ENCODE assay signal across 1 cellular context in the genomic region with DNA sequence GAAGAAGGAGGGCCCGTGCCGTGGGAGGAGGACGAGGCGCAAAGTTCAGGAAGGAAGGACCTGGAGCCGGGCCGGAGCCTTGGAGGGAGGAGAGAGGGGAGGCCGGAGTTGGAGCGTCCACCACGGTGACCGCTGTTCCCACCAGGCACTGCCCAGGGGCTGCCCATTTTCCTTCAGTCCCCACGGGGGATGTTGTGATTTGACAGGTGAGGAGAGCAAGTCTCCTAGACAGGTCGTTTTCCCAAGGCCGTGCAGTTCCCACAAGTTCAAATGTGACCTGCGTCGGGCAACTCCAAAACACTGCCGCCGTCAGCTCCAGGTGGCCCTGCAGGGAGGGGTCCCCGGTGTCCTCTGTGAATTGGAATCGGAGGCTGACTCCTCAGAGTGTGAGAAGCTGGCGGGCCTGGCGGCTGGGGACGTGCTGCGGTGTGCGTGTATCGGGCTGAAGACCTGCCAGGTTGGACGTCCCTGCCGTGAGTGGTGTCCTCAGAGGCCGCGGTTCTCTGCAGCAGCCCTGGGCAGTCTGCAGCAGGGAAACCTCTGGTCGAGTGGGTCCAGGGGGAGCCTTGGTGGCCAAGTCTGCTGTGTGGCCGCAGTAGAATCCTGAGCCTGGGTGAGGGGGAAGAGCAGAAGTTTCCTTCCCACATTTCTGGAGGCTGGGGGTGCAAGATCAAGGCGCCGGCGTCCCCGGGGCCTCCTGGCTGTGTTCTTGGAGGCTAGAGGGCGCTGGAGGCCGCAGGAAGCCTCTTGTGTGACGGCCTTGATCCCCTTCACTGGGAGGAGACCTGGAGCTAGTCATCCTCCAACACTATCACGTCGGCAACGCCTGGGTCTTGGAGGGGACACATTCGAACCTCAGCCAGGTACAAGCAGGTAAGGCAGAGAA.
TF ChIP-seq lines count a peak whose summit lies in the region.

No MANE protein-coding gene starts in this region.

TF ChIP-seq in HepG2, 621 proteins besides CTCF, POLR2A, EP300 and RAD21 (continued from another document and continues in another):
- TF ChIP-seq, protein P1, sequence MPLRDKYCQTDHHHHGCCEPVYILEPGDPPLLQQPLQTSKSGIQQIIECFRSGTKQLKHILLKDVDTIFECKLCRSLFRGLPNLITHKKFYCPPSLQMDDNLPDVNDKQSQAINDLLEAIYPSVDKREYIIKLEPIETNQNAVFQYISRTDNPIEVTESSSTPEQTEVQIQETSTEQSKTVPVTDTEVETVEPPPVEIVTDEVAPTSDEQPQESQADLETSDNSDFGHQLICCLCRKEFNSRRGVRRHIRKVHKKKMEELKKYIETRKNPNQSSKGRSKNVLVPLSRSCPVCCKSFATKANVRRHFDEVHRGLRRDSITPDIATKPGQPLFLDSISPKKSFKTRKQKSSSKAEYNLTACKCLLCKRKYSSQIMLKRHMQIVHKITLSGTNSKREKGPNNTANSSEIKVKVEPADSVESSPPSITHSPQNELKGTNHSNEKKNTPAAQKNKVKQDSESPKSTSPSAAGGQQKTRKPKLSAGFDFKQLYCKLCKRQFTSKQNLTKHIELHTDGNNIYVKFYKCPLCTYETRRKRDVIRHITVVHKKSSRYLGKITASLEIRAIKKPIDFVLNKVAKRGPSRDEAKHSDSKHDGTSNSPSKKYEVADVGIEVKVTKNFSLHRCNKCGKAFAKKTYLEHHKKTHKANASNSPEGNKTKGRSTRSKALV (CRISPR knock-in tag; IDR thresholded peaks at IDR 0.05) = no peak
- peak; percentile 78 for TF ChIP-seq ZBTB38 (CRISPR knock-in tag; IDR thresholded peaks at IDR 0.05)
- TF ChIP-seq ZNF7 (CRISPR knock-in tag; IDR thresholded peaks at IDR 0.05) = no peak
- TF ChIP-seq, protein P2, sequence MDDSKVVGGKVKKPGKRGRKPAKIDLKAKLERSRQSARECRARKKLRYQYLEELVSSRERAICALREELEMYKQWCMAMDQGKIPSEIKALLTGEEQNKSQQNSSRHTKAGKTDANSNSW (CRISPR knock-in tag; IDR thresholded peaks at IDR 0.05; ENCODE audit: borderline replicate concordance) = no peak
- no peak for TF ChIP-seq CHD4 (IDR thresholded peaks at IDR 0.05; ENCODE audit: borderline replicate concordance, low read length)
- peak; percentile 44 for TF ChIP-seq FOSL2 (CRISPR knock-in tag; IDR thresholded peaks at IDR 0.05)
- no peak for TF ChIP-seq PHF20 (CRISPR knock-in tag; IDR thresholded peaks at IDR 0.05)
- TF ChIP-seq ZNF614 (CRISPR knock-in tag; IDR thresholded peaks at IDR 0.05; ENCODE audit: borderline replicate concordance) = no peak
- no peak for TF ChIP-seq HNRNPK (IDR thresholded peaks at IDR 0.05; ENCODE audit: low read depth, low read length, poor library complexity, severe bottlenecking)
- 0 out of 2 replicates have a peak, but pooled peaks have one; percentile 35 for TF ChIP-seq IRF2 (CRISPR knock-in tag; IDR thresholded peaks at IDR 0.05)
- no peak for TF ChIP-seq FOXK2 (IDR thresholded peaks at IDR 0.05)
- no peak for TF ChIP-seq ZNF468 (CRISPR knock-in tag; IDR thresholded peaks at IDR 0.05)
- TF ChIP-seq ZNF678 (CRISPR knock-in tag; IDR thresholded peaks at IDR 0.05) = no peak
- TF ChIP-seq ZNF747 (CRISPR knock-in tag; IDR thresholded peaks at IDR 0.05; ENCODE audit: borderline replicate concordance) = no peak
- no peak for TF ChIP-seq NR2C2 (CRISPR knock-in tag; IDR thresholded peaks at IDR 0.05; ENCODE audit: borderline replicate concordance)
- TF ChIP-seq, protein P3, sequence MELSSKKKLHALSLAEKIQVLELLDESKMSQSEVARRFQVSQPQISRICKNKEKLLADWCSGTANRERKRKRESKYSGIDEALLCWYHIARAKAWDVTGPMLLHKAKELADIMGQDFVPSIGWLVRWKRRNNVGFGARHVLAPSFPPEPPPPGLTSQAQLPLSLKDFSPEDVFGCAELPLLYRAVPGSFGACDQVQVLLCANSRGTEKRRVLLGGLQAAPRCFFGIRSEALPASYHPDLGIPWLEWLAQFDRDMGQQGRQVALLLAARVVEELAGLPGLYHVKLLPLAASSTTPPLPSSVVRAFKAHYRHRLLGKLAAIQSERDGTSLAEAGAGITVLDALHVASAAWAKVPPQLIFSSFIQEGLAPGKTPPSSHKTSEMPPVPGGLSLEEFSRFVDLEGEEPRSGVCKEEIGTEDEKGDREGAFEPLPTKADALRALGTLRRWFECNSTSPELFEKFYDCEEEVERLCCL (CRISPR knock-in tag; IDR thresholded peaks at IDR 0.05; ENCODE audit: borderline replicate concordance) = no peak
- TF ChIP-seq SALL2 (CRISPR knock-in tag; IDR thresholded peaks at IDR 0.05) = no peak
- TF ChIP-seq RFXAP (CRISPR knock-in tag; IDR thresholded peaks at IDR 0.05; ENCODE audit: borderline replicate concordance) = no peak
- TF ChIP-seq IKZF4 (CRISPR knock-in tag; IDR thresholded peaks at IDR 0.05; ENCODE audit: borderline replicate concordance, low read depth, not compliant biosample characterization) = no peak
- TF ChIP-seq ZNF432 (CRISPR knock-in tag; IDR thresholded peaks at IDR 0.05; ENCODE audit: borderline replicate concordance) = no peak
- no peak for TF ChIP-seq REL (CRISPR knock-in tag; conservative IDR thresholded peaks at IDR 0.05)
- TF ChIP-seq MAF1 (CRISPR knock-in tag; IDR thresholded peaks at IDR 0.05; ENCODE audit: borderline replicate concordance) = no peak
- TF ChIP-seq, protein P4, sequence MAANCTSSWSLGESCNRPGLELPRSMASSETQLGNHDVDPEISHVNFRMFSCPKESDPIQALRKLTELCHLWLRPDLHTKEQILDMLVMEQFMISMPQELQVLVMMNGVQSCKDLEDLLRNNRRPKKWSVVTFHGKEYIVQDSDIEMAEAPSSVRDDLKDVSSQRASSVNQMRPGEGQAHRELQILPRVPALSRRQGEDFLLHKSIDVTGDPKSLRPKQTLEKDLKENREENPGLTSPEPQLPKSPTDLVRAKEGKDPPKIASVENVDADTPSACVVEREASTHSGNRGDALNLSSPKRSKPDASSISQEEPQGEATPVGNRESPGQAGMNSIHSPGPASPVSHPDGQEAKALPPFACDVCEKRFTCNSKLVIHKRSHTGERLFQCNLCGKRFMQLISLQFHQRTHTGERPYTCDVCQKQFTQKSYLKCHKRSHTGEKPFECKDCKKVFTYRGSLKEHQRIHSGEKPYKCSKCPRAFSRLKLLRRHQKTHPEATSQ (CRISPR knock-in tag; IDR thresholded peaks at IDR 0.05; ENCODE audit: borderline replicate concordance) = no peak
- TF ChIP-seq ZNF430 (CRISPR knock-in tag; IDR thresholded peaks at IDR 0.05) = 0 out of 2 replicates have a peak, but pooled peaks have one; percentile 62
- TF ChIP-seq, protein P5, sequence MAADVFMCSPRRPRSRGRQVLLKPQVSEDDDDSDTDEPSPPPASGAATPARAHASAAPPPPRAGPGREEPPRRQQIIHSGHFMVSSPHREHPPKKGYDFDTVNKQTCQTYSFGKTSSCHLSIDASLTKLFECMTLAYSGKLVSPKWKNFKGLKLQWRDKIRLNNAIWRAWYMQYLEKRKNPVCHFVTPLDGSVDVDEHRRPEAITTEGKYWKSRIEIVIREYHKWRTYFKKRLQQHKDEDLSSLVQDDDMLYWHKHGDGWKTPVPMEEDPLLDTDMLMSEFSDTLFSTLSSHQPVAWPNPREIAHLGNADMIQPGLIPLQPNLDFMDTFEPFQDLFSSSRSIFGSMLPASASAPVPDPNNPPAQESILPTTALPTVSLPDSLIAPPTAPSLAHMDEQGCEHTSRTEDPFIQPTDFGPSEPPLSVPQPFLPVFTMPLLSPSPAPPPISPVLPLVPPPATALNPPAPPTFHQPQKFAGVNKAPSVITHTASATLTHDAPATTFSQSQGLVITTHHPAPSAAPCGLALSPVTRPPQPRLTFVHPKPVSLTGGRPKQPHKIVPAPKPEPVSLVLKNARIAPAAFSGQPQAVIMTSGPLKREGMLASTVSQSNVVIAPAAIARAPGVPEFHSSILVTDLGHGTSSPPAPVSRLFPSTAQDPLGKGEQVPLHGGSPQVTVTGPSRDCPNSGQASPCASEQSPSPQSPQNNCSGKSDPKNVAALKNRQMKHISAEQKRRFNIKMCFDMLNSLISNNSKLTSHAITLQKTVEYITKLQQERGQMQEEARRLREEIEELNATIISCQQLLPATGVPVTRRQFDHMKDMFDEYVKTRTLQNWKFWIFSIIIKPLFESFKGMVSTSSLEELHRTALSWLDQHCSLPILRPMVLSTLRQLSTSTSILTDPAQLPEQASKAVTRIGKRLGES (CRISPR knock-in tag; IDR thresholded peaks at IDR 0.05; ENCODE audit: borderline replicate concordance) = no peak
- TF ChIP-seq, protein P6, sequence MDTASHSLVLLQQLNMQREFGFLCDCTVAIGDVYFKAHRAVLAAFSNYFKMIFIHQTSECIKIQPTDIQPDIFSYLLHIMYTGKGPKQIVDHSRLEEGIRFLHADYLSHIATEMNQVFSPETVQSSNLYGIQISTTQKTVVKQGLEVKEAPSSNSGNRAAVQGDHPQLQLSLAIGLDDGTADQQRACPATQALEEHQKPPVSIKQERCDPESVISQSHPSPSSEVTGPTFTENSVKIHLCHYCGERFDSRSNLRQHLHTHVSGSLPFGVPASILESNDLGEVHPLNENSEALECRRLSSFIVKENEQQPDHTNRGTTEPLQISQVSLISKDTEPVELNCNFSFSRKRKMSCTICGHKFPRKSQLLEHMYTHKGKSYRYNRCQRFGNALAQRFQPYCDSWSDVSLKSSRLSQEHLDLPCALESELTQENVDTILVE (CRISPR knock-in tag; IDR thresholded peaks at IDR 0.05) = no peak
- TF ChIP-seq ZSCAN20 (CRISPR knock-in tag; IDR thresholded peaks at IDR 0.05; ENCODE audit: borderline replicate concordance) = no peak
- TF ChIP-seq YY1 (IDR thresholded peaks at IDR 0.05; ENCODE audit: insufficient read depth, insufficient replicate concordance, low read depth, low read length) = peak; percentile 19
- TF ChIP-seq HMG20B (CRISPR knock-in tag; conservative IDR thresholded peaks at IDR 0.05) = no peak
- no peak for TF ChIP-seq FOXM1 (CRISPR knock-in tag; IDR thresholded peaks at IDR 0.05)
- no peak for TF ChIP-seq FOXO1 (CRISPR knock-in tag; IDR thresholded peaks at IDR 0.05)
- TF ChIP-seq, protein P7, sequence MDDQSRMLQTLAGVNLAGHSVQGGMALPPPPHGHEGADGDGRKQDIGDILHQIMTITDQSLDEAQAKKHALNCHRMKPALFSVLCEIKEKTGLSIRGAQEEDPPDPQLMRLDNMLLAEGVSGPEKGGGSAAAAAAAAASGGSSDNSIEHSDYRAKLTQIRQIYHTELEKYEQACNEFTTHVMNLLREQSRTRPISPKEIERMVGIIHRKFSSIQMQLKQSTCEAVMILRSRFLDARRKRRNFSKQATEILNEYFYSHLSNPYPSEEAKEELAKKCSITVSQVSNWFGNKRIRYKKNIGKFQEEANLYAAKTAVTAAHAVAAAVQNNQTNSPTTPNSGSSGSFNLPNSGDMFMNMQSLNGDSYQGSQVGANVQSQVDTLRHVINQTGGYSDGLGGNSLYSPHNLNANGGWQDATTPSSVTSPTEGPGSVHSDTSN (CRISPR knock-in tag; IDR thresholded peaks at IDR 0.05; ENCODE audit: borderline replicate concordance) = no peak
- TF ChIP-seq XRCC5 (optimal IDR thresholded peaks at IDR 0.05; ENCODE audit: low read length) = peak; percentile 59
- no peak for TF ChIP-seq PCBP1 (IDR thresholded peaks at IDR 0.05; ENCODE audit: borderline replicate concordance, low read depth, low read length)
- TF ChIP-seq, protein P8, sequence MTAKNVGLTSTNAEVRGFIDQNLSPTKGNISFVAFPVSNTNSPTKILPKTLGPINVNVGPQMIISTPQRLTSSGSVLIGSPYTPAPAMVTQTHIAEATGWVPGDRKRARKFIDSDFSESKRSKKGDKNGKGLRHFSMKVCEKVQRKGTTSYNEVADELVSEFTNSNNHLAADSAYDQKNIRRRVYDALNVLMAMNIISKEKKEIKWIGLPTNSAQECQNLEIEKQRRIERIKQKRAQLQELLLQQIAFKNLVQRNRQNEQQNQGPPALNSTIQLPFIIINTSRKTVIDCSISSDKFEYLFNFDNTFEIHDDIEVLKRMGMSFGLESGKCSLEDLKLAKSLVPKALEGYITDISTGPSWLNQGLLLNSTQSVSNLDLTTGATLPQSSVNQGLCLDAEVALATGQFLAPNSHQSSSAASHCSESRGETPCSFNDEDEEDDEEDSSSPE (CRISPR knock-in tag; IDR thresholded peaks at IDR 0.05) = no peak
- no peak for TF ChIP-seq ISX (CRISPR knock-in tag; conservative IDR thresholded peaks at IDR 0.05)
- TF ChIP-seq, protein P9, sequence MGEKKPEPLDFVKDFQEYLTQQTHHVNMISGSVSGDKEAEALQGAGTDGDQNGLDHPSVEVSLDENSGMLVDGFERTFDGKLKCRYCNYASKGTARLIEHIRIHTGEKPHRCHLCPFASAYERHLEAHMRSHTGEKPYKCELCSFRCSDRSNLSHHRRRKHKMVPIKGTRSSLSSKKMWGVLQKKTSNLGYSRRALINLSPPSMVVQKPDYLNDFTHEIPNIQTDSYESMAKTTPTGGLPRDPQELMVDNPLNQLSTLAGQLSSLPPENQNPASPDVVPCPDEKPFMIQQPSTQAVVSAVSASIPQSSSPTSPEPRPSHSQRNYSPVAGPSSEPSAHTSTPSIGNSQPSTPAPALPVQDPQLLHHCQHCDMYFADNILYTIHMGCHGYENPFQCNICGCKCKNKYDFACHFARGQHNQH (CRISPR knock-in tag; IDR thresholded peaks at IDR 0.05) = peak; percentile 62; the same call in 1 of the 2 replicates
- TF ChIP-seq FIP1L1 (IDR thresholded peaks at IDR 0.05; ENCODE audit: borderline replicate concordance, insufficient read depth, low read depth, low read length) = no peak
- TF ChIP-seq ZNF12 (CRISPR knock-in tag; IDR thresholded peaks at IDR 0.05) = no peak
- TF ChIP-seq ZFP82 (CRISPR knock-in tag; IDR thresholded peaks at IDR 0.05; ENCODE audit: borderline replicate concordance) = no peak
- TF ChIP-seq ZNF564 (CRISPR knock-in tag; IDR thresholded peaks at IDR 0.05) = no peak
- no peak for TF ChIP-seq ZNF619 (CRISPR knock-in tag; IDR thresholded peaks at IDR 0.05)
- no peak for TF ChIP-seq AGO2 (optimal IDR thresholded peaks at IDR 0.05; ENCODE audit: low read depth, low read length)
- TF ChIP-seq ZKSCAN5 (CRISPR knock-in tag; IDR thresholded peaks at IDR 0.05) = no peak
- TF ChIP-seq ZNF343 (CRISPR knock-in tag; IDR thresholded peaks at IDR 0.05) = no peak
- no peak for TF ChIP-seq MIXL1 (CRISPR knock-in tag; IDR thresholded peaks at IDR 0.05)
- TF ChIP-seq NCOA5 (CRISPR knock-in tag; IDR thresholded peaks at IDR 0.05) = no peak
- TF ChIP-seq GATAD1 (CRISPR knock-in tag; IDR thresholded peaks at IDR 0.05) = no peak
- TF ChIP-seq, protein P10, sequence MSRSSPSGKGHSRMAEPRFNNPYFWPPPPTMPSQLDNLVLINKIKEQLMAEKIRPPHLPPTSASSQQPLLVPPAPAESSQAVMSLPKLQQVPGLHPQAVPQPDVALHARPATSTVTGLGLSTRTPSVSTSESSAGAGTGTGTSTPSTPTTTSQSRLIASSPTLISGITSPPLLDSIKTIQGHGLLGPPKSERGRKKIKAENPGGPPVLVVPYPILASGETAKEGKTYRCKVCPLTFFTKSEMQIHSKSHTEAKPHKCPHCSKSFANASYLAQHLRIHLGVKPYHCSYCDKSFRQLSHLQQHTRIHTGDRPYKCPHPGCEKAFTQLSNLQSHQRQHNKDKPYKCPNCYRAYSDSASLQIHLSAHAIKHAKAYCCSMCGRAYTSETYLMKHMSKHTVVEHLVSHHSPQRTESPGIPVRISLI (CRISPR knock-in tag; IDR thresholded peaks at IDR 0.05; ENCODE audit: borderline replicate concordance) = no peak
- no peak for TF ChIP-seq ZNF496 (CRISPR knock-in tag; IDR thresholded peaks at IDR 0.05; ENCODE audit: insufficient replicate concordance)
